In the genomic region with DNA sequence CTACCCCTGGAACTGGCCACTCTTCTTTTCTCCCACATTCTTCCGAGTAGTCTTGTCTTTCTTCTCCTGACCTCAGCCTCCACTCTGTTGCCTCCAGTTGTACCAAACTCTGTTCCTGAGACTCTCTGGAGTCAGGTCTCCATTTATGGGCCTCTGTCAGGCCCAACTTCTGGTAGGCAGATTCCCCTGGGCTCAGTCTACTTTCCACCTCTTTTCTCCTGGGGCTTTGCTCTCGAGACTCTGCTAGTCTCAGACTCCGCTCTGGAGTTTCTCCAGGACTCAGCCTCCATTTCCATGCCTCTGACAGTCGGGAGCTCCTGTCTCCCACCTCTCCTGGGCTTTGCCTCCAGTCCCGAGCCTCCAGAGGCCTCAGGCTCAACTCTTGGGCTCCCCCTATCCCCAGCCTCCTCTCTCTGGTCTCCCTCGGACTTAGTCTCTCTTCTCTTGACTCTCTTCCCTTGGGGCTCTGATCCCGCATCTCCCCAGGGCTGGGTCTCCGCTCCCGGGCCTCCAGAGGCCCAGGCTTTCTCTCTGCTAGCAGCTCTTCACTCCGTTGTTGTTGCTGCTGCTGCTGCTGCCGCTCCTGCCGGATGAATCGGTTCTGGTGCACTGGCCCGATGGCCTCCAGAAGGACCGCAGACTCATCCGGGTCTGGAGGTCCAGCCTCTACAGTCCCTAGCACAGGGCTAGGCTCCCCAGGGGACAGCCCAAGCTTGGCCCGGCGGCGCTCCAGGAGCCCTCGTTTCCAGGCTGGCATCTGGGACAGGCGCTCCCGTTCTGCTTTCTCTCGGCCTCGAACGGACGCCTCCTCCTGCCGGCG, we compare ENCODE assay signal across 7 cellular contexts. TPM values are rescaled to one million over a fixed set of nuclear protein-coding genes. Genes with fewer than 3 reads are reported as not detected.
DNase-seq lines count a peak whose midpoint lies in the region; ATAC-seq and TF ChIP-seq lines count a peak whose summit lies in the region.

No MANE protein-coding gene starts in this region.

- H4K20me1 ChIP-seq in H9 (ENCODE audit: control insufficient read depth, insufficient read depth, insufficient read length) (no peaks in the 10 kb centered on the region), neural progenitor cell (ENCODE audit: low read depth) (peaks cover 44% of the 10 kb centered on the region)

- H3K9ac ChIP-seq in H9 (ENCODE audit: extremely low read depth, insufficient read length, low read length) (no peak overlapping the region), neural progenitor cell (no peak overlapping the region)

- peaks cover 30% of the 10 kb centered on the region for H3F3A ChIP-seq in neural progenitor cell (ENCODE audit: low read depth)

- DNase-seq in H9 (no peak), RWPE2 (ENCODE audit: low spot score) (no peak), neural progenitor cell (ENCODE audit: low spot score) (no peak), nucleus accumbens (lab: John Stamatoyannopoulos, UW) (no peak), NK-92 (lab: John Stamatoyannopoulos, UW; ENCODE audit: unreplicated experiment) (no peak)
- DNase-seq in effector memory CD8-positive, alpha-beta T cell: no peak

- no peak overlapping the region for H3K4ac ChIP-seq in H9 (ENCODE audit: low read depth, low read length)

- H2BK12ac ChIP-seq in H9 (ENCODE audit: insufficient read length, low read depth, low read length): no peak overlapping the region

- peaks cover 3% of the 10 kb centered on the region; the same call in 1 of the 2 replicates for H3K27me3 Mint-ChIP-seq in H9 (ENCODE audit: low read depth)
- H3K27me3 Mint-ChIP-seq in effector memory CD8-positive, alpha-beta T cell: no peaks in the 10 kb centered on the region
- peaks cover 10% of the 10 kb centered on the region for H3K27me3 Mint-ChIP-seq in neural progenitor cell (ENCODE audit: insufficient read depth, low read depth)

- no peak overlapping the region for H3K18ac ChIP-seq in H9 (ENCODE audit: insufficient read length, low read depth, low read length)

- WGBS in H9 (ENCODE audit: extremely low coverage, insufficient read length, low lambda C conversion rate): no CpG with 5 or more reads among the region's 28 CpGs

- H3K36me3 Mint-ChIP-seq in H9 (ENCODE audit: insufficient read depth in 1 of 3, low read depth in 3 of 3): peaks cover 7 to 27% (median 18%) of the 10 kb centered on the region in 3 experiments; a peak in 6 of 7 replicates
- peaks cover 43% of the 10 kb centered on the region for H3K36me3 Mint-ChIP-seq in effector memory CD8-positive, alpha-beta T cell (ENCODE audit: insufficient read depth)
- peaks cover 9% of the 10 kb centered on the region for H3K36me3 Mint-ChIP-seq in neural progenitor cell

- H3K79me2 ChIP-seq in H9 (ENCODE audit: insufficient read depth, low read length) (peaks cover 2% of the 10 kb centered on the region; the same call in 1 of the 2 replicates), neural progenitor cell (ENCODE audit: low read depth) (peaks cover 85% of the 10 kb centered on the region)

- H2BK5ac ChIP-seq in H9 (ENCODE audit: insufficient read length, low read length): no peak overlapping the region

- H2BK20ac ChIP-seq in H9 (ENCODE audit: low read depth, low read length, poor library complexity, severe bottlenecking): no peak overlapping the region

- H3K4me3 Mint-ChIP-seq in H9: peak overlapping the region; percentile 86 to 88
- H3K4me3 Mint-ChIP-seq in effector memory CD8-positive, alpha-beta T cell: peak overlapping the region; percentile 87 to 97
- H3K4me3 Mint-ChIP-seq in neural progenitor cell: peak overlapping the region; percentile 95

- H3K4me2 ChIP-seq in H9 (ENCODE audit: insufficient read depth, insufficient read length, low read length) (peak overlapping the region; percentile 74), neural progenitor cell (peak overlapping the region; percentile 97)

- peak overlapping the region; percentile 86 for H3K4me3 ChIP-seq in RWPE2 (ENCODE audit: severe bottlenecking)
- peak overlapping the region; percentile 90 for H3K4me3 ChIP-seq in neural progenitor cell

- no peak overlapping the region for H4K5ac ChIP-seq in H9 (ENCODE audit: insufficient read length, low read depth, low read length)

- H4K91ac ChIP-seq in H9 (ENCODE audit: insufficient read length, low read depth, low read length): no peak overlapping the region

- no peaks in the 10 kb centered on the region for H3K79me1 ChIP-seq in H9 (ENCODE audit: insufficient read depth, low read depth, low read length, poor library complexity, severe bottlenecking)

- H3K56ac ChIP-seq in H9 (ENCODE audit: insufficient read length, low read depth, low read length): no peak overlapping the region

- H3K4me1 ChIP-seq in H9 (ENCODE audit: insufficient read depth, low read length): peaks cover 17% of the 10 kb centered on the region; the same call in 1 of the 2 replicates
- peaks cover 11% of the 10 kb centered on the region for H3K4me1 ChIP-seq in RWPE2 (ENCODE audit: insufficient read depth, poor library complexity, severe bottlenecking)
- peaks cover 65% of the 10 kb centered on the region for H3K4me1 ChIP-seq in neural progenitor cell

- no peak overlapping the region; the same call in 1 of the 2 replicates for H3K14ac ChIP-seq in H9 (ENCODE audit: insufficient read depth, low read length)

- peaks cover 68 to 72% of the 10 kb centered on the region in 2 experiments for H3K4me1 Mint-ChIP-seq in H9
- H3K4me1 Mint-ChIP-seq in effector memory CD8-positive, alpha-beta T cell (ENCODE audit: low read depth in 2 of 2): peaks cover 58 to 76% of the 10 kb centered on the region in 2 donors
- H3K4me1 Mint-ChIP-seq in neural progenitor cell: peaks cover 80% of the 10 kb centered on the region

- H3K9me3 Mint-ChIP-seq in H9 (no peaks in the 10 kb centered on the region; a peak in 1 of 5 replicates), neural progenitor cell (no peaks in the 10 kb centered on the region)
- no peaks in the 10 kb centered on the region for H3K9me3 Mint-ChIP-seq in effector memory CD8-positive, alpha-beta T cell

- H3K27me3 ChIP-seq in H9 (ENCODE audit: insufficient read depth, low read length) (no peaks in the 10 kb centered on the region), RWPE2 (ENCODE audit: insufficient read depth, poor library complexity, severe bottlenecking) (no peaks in the 10 kb centered on the region), neural progenitor cell (no peaks in the 10 kb centered on the region)

- H3K23me2 ChIP-seq in H9 (ENCODE audit: insufficient read length, low read depth, low read length, poor library complexity, severe bottlenecking): peaks cover 29% of the 10 kb centered on the region

- H3K23ac ChIP-seq in H9 (ENCODE audit: insufficient read length, low read depth, low read length): no peak overlapping the region

- H3K27ac ChIP-seq in H9 (ENCODE audit: insufficient read length, low read depth, low read length): no peak overlapping the region
- peak overlapping the region; percentile 95 for H3K27ac ChIP-seq in RWPE2 (ENCODE audit: poor library complexity, severe bottlenecking)
- no peak overlapping the region for H3K27ac ChIP-seq in neural progenitor cell

- H3K36me3 ChIP-seq in RWPE2 (ENCODE audit: low read depth) (peaks cover 44% of the 10 kb centered on the region), neural progenitor cell (no peaks in the 10 kb centered on the region)

- no peak for ATAC-seq in RWPE2 (ENCODE audit: low read depth)
- ATAC-seq in effector memory CD8-positive, alpha-beta T cell (replicated peaks): no peak
- ATAC-seq in GM21367 (IDR thresholded peaks at IDR 0.05; ENCODE audit: unreplicated experiment): no peak

- H4K8ac ChIP-seq in H9 (replicated peaks; ENCODE audit: insufficient read length, low read depth, low read length): no peak overlapping the region

- H2AFZ ChIP-seq in H9 (ENCODE audit: low read length) (no peak overlapping the region), neural progenitor cell (replicated peaks) (no peak overlapping the region)

- no peak overlapping the region for H2BK15ac ChIP-seq in H9 (ENCODE audit: low read depth, low read length)

- no peak overlapping the region for H3T11ph ChIP-seq in H9 (ENCODE audit: low read length)

- H2AK5ac ChIP-seq in H9 (ENCODE audit: insufficient read length, low read length): no peak overlapping the region

- TF ChIP-seq CTCF in H9 (conservative IDR thresholded peaks at IDR 0.05) (no peak), RWPE2 (IDR thresholded peaks at IDR 0.05; ENCODE audit: poor library complexity, severe bottlenecking) (peak; percentile 28), neural progenitor cell (IDR thresholded peaks at IDR 0.05) (no peak)

- H3K27ac Mint-ChIP-seq in H9 (peak overlapping the region in 1 of 3 experiments; percentile 14; a peak in 2 of 7 replicates), neural progenitor cell (peak overlapping the region; percentile 93)
- peak overlapping the region; percentile 96 to 98 for H3K27ac Mint-ChIP-seq in effector memory CD8-positive, alpha-beta T cell

- H3K9me3 ChIP-seq in H9 (ENCODE audit: control insufficient read depth, low read depth, low read length): no peaks in the 10 kb centered on the region
- H3K9me3 ChIP-seq in RWPE2 (ENCODE audit: severe bottlenecking): no peaks in the 10 kb centered on the region
- no peaks in the 10 kb centered on the region for H3K9me3 ChIP-seq in neural progenitor cell (ENCODE audit: low read depth)

- no peak overlapping the region for H2BK120ac ChIP-seq in H9 (ENCODE audit: low read depth, low read length, poor library complexity, severe bottlenecking)

RNA-seq across cellular contexts. Expression of gene PPP1R18, which starts 1.1 kb away (rescaled TPM):
- total RNA-seq in H9 (2021) (26.4 and 28.0 TPM in 2 replicates), neural progenitor cell (ENCODE audit: low replicate concordance) (10.2 and 25.4 TPM in 2 replicates)

RNA-seq across cellular contexts. Expression of gene NRM, which starts 5.4 kb away (rescaled TPM):
- total RNA-seq in H9 (2021) (34.9 and 36.5 TPM in 2 replicates), neural progenitor cell (ENCODE audit: low replicate concordance) (12.4 and 38.3 TPM in 2 replicates)

RNA-seq across cellular contexts. Expression of gene DHX16, which starts 12.6 kb away (rescaled TPM):
- total RNA-seq in H9 (2021) (34.5 and 34.8 TPM in 2 replicates), neural progenitor cell (ENCODE audit: low replicate concordance) (17.6 and 29.2 TPM in 2 replicates)

RNA-seq across cellular contexts. Expression of gene MDC1, which starts 31.7 kb away (rescaled TPM):
- total RNA-seq in H9 (2021): 72.2 and 77.6 TPM in 2 replicates
- 22.6 and 29.5 TPM in 2 replicates for total RNA-seq in neural progenitor cell (ENCODE audit: low replicate concordance)

RNA-seq across cellular contexts. Expression of gene TUBB, which starts 34.8 kb away (rescaled TPM):
- total RNA-seq in H9 (2021) (1,719 and 1,734 TPM in 2 replicates), neural progenitor cell (ENCODE audit: low replicate concordance) (1,479 and 2,270 TPM in 2 replicates)
